ENCODE assay signal across 32 cellular contexts in the genomic region with DNA sequence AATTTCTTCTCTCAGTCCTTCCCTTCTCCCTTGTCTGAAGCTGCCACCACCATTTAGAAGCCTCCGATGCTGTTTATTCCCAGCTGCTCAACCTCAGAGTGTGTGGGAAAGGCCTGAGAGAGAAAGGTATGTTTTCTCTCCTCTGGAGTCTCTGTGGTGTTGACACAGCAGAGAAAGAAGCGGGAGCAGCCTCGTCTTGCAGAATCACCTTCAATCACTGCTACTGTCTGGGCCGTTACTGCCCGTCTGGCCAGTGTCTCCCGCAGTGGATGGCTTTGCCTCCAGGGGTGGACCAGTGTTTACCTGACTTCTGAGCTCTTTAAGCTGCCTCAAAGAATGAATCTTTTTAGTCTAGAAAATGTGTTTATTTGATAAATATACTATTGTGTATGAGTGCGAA.
"Had no signal": no experiment of that assay in that cellular context is flagged by ENCODE, and none has a peak within 500 bp of the region (broad histone marks: within the 10 kb centered on the region; RNA-seq: fewer than 3 reads in every experiment).

No MANE protein-coding gene starts in this region.

- H3K4me2 ChIP-seq: neural progenitor cell, smooth muscle cell had no signal

- H3K9me3 Mint-ChIP-seq: naive B cell; naive thymus-derived CD8-positive, alpha-beta T cell; neural progenitor cell; stimulated activated memory B cell treated with anti-CD40 and anti-IgM and Interleukin-4, amounts not matched to agents 10 μg/mL and 1 μg/mL and 100 μg/mL, for 72 hours; stimulated activated naive CD8-positive, alpha-beta T cell treated with anti-CD3 and anti-CD28 coated beads, Interleukin-15, amount 100 ng/mL, for 72 hours; type B pancreatic cell had no signal

- H3K27ac Mint-ChIP-seq: naive B cell; naive thymus-derived CD8-positive, alpha-beta T cell; natural killer cell treated with Interleukin-12 subunit alpha and Interleukin-12 subunit beta and Interleukin-15 and Interleukin-18, amount 100 ng/mL, for 72 hours; neural progenitor cell; progenitor cell of endocrine pancreas; stimulated activated memory B cell treated with anti-CD40 and anti-IgM and Interleukin-4, amounts not matched to agents 10 μg/mL and 1 μg/mL and 100 μg/mL, for 72 hours; stimulated activated naive CD8-positive, alpha-beta T cell treated with anti-CD3 and anti-CD28 coated beads, Interleukin-15, amount 100 ng/mL, for 72 hours; type B pancreatic cell had no signal

- H3K36me3 Mint-ChIP-seq: naive B cell; naive thymus-derived CD8-positive, alpha-beta T cell; natural killer cell treated with Interleukin-12 subunit alpha and Interleukin-12 subunit beta and Interleukin-15 and Interleukin-18, amount 100 ng/mL, for 72 hours; neural progenitor cell; stimulated activated memory B cell treated with anti-CD40 and anti-IgM and Interleukin-4, amounts not matched to agents 10 μg/mL and 1 μg/mL and 100 μg/mL, for 72 hours; type B pancreatic cell had no signal

- H3K4me1 Mint-ChIP-seq: naive B cell; naive thymus-derived CD8-positive, alpha-beta T cell; neural progenitor cell; stimulated activated memory B cell treated with anti-CD40 and anti-IgM and Interleukin-4, amounts not matched to agents 10 μg/mL and 1 μg/mL and 100 μg/mL, for 72 hours; stimulated activated naive CD8-positive, alpha-beta T cell treated with anti-CD3 and anti-CD28 coated beads, Interleukin-15, amount 100 ng/mL, for 72 hours had no signal

- H3K79me2 ChIP-seq: parathyroid adenoma had no signal

- H3K4me3 ChIP-seq: neural progenitor cell, ovary, psoas muscle, skin epidermis, smooth muscle cell, spleen, suprapubic skin, testis, tibial artery, transverse colon, upper lobe of right lung, uterus had no signal

- H3K27me3 ChIP-seq: neural progenitor cell, ovary, spleen, suprapubic skin, testis, tibial artery, transverse colon, upper lobe of right lung, uterus had no signal

- H2AFZ ChIP-seq: neural progenitor cell, parathyroid adenoma had no signal

- H3K4me1 ChIP-seq: neural progenitor cell, parathyroid adenoma, psoas muscle, spleen, suprapubic skin, testis, tibial artery, transverse colon, upper lobe of right lung, uterus had no signal

- ATAC-seq: naive thymus-derived CD8-positive, alpha-beta T cell; natural killer cell treated with Interleukin-12 subunit alpha and Interleukin-12 subunit beta and Interleukin-15 and Interleukin-18, amount 100 ng/mL, for 72 hours; psoas muscle; right cardiac atrium; sciatic nerve; stimulated activated memory B cell treated with anti-CD40 and anti-IgM and Interleukin-4, amounts not matched to agents 10 μg/mL and 1 μg/mL and 100 μg/mL, for 72 hours; stimulated activated naive CD8-positive, alpha-beta T cell treated with anti-CD3 and anti-CD28 coated beads, Interleukin-15, amount 100 ng/mL, for 72 hours; stimulated activated naive CD8-positive, alpha-beta T cell treated with anti-CD3 and anti-CD28 coated beads, Interleukin-15, Interleukin-2, amounts not matched to agents 100 U/mL and 50 U/mL, for 24 hours; upper lobe of right lung had no signal

- H3K27me3 Mint-ChIP-seq: progenitor cell of endocrine pancreas; stimulated activated memory B cell treated with anti-CD40 and anti-IgM and Interleukin-4, amounts not matched to agents 10 μg/mL and 1 μg/mL and 100 μg/mL, for 72 hours; stimulated activated naive CD8-positive, alpha-beta T cell treated with anti-CD3 and anti-CD28 coated beads, Interleukin-15, amount 100 ng/mL, for 72 hours; type B pancreatic cell had no signal

- H3K9ac ChIP-seq: neural progenitor cell, parathyroid adenoma had no signal

- H3K27ac ChIP-seq: neural progenitor cell, ovary, parathyroid adenoma, psoas muscle, skin epidermis, spleen, suprapubic skin, testis, tibial artery, transverse colon, upper lobe of right lung, uterus had no signal

- H3K9me3 ChIP-seq: ovary, psoas muscle, spleen, suprapubic skin, testis, tibial artery, transverse colon, upper lobe of right lung, uterus had no signal

- H3K4me3 Mint-ChIP-seq: naive B cell; naive thymus-derived CD8-positive, alpha-beta T cell; natural killer cell treated with Interleukin-12 subunit alpha and Interleukin-12 subunit beta and Interleukin-15 and Interleukin-18, amount 100 ng/mL, for 72 hours; neural progenitor cell; stimulated activated memory B cell treated with anti-CD40 and anti-IgM and Interleukin-4, amounts not matched to agents 10 μg/mL and 1 μg/mL and 100 μg/mL, for 72 hours; stimulated activated naive CD8-positive, alpha-beta T cell treated with anti-CD3 and anti-CD28 coated beads, Interleukin-15, amount 100 ng/mL, for 72 hours; type B pancreatic cell had no signal

- DNase-seq: naive B cell; naive thymus-derived CD8-positive, alpha-beta T cell; occipital lobe; ovary; posterior cingulate gyrus; psoas muscle; right cardiac atrium; spleen; stimulated activated CD4-positive, alpha-beta T cell treated with anti-CD3 and anti-CD28 coated beads, Interleukin-12 subunit alpha, Interleukin-12 subunit beta, amount 100 ng/mL, for 4 hours; stimulated activated CD4-positive, alpha-beta T cell treated with anti-CD3 and anti-CD28 coated beads, Interleukin-1b, Interleukin-23, amount 100 ng/mL, for 48 hours; stimulated activated CD4-positive, alpha-beta T cell treated with anti-CD3 and anti-CD28 coated beads, Interleukin-4, amount 100 ng/mL, for 1 hour; stimulated activated CD4-positive, alpha-beta T cell treated with anti-CD3 and anti-CD28 coated beads, Interleukin-4, amount 100 ng/mL, for 4 hours; stimulated activated CD8-positive, alpha-beta memory T cell treated with anti-CD3 and anti-CD28 coated beads, Interleukin-4, amount 100 ng/mL, for 48 hours; stimulated activated naive CD4-positive, alpha-beta T cell; stimulated activated naive CD8-positive, alpha-beta T cell treated with anti-CD3 and anti-CD28 coated beads, Interleukin-15, amount 100 ng/mL, for 72 hours; stimulated activated naive CD8-positive, alpha-beta T cell treated with anti-CD3 and anti-CD28 coated beads, Interleukin-15, Interleukin-2, amounts not matched to agents 100 U/mL and 50 U/mL, for 24 hours; substantia nigra; testis; tibial artery; transverse colon; upper lobe of right lung; uterus had no signal

- H3K36me3 ChIP-seq: neural progenitor cell, ovary, spleen, suprapubic skin, tibial artery, transverse colon, upper lobe of right lung, uterus had no signal
